In the genomic region with DNA sequence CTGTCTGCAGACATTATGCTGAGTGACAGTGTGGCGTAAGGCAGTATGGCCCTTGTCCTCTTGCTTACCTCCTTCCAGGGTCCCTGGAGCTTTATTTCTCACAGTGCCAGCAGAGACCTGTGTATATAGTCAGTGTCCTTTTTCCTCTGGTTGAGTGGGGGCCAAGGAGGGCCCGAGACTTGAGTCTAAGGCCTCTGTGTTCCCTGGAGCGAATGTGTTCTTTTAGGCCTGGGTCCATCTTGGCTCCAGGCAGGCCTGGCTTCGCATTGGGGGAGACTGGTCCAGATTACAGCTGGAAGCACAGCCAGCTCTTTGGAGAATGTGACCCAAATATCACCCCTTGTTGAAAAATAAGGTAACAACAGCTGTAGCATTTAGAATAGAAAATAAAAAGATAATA, we compare ENCODE assay signal across 14 cellular contexts. TPM values are rescaled to one million over a fixed set of nuclear protein-coding genes. Genes with fewer than 3 reads are reported as not detected.
DNase-seq lines count a peak whose midpoint lies in the region; ATAC-seq, FAIRE-seq and TF ChIP-seq lines count a peak whose summit lies in the region.
"Had no signal": no experiment of that assay in that cellular context is flagged by ENCODE, and none has a peak within 500 bp of the region (broad histone marks: within the 10 kb centered on the region; RNA-seq: fewer than 3 reads in every experiment).

No MANE protein-coding gene starts in this region.

- H3K4me2 ChIP-seq in HepG2 (ENCODE audit: low read depth, low read length) (no peak overlapping the region), parathyroid adenoma (ENCODE audit: low read length) (no peak overlapping the region)

- TF ChIP-seq POLR2A in HepG2 (IDR thresholded peaks at IDR 0.05; ENCODE audit: insufficient read depth in 1 of 2, low read depth in 2 of 2, low read length in 2 of 2) (no peak), vagina (IDR thresholded peaks at IDR 0.05) (no peak)

- H3K79me2 ChIP-seq in HepG2 (ENCODE audit: insufficient read depth, low read length) (no peaks in the 10 kb centered on the region), parathyroid adenoma (peaks cover 32% of the 10 kb centered on the region)

- no peaks in the 10 kb centered on the region for H4K20me1 ChIP-seq in HepG2 (ENCODE audit: insufficient read depth, low read length)

- H3K9me3 ChIP-seq in liver (ENCODE audit: control insufficient read depth in 4 of 4, low read length in 3 of 4) (no peaks in the 10 kb centered on the region), HepG2 (ENCODE audit: low read length) (no peaks in the 10 kb centered on the region), parathyroid adenoma (ENCODE audit: control insufficient read depth, low read length) (no peaks in the 10 kb centered on the region), vagina (no peaks in the 10 kb centered on the region)
- H3K9me3 ChIP-seq: mucosa of descending colon had no signal

- H3K4me1 ChIP-seq in liver (ENCODE audit: control insufficient read depth in 4 of 4, insufficient read depth in 4 of 4, low read length in 3 of 4), result peaks cover 12 to 42% (median 26%) of the 10 kb centered on the region in 4 donors
- H3K4me1 ChIP-seq in HepG2 (ENCODE audit: insufficient read depth, low read length), result peaks cover 97% of the 10 kb centered on the region
- H3K4me1 ChIP-seq in parathyroid adenoma, result peaks cover 8% of the 10 kb centered on the region
- H3K4me1 ChIP-seq in vagina, result peaks cover 73% of the 10 kb centered on the region

- no peak overlapping the region for H2AFZ ChIP-seq in HepG2 (ENCODE audit: low read length)
- no peak overlapping the region for H2AFZ ChIP-seq in parathyroid adenoma

- TF ChIP-seq EP300 in HepG2 (IDR thresholded peaks at IDR 0.05; ENCODE audit: low read depth in 2 of 2, low read length in 2 of 2) (no peak), HepG2 (CRISPR knock-in tag; IDR thresholded peaks at IDR 0.05; ENCODE audit: borderline replicate concordance) (no peak)

- in situ Hi-C loops in HepG2 (cut with HindIII; ENCODE audit: extremely low pct_ligation_motif_present, low pct_unique_long_range_greater_than_20kb), result no loop called here

- H3K4me3 ChIP-seq in liver (ENCODE audit: low read depth in 1 of 3, low read length in 3 of 3) (no peak overlapping the region), HepG2 (replicated peaks in 1 of 3; ENCODE audit: insufficient read depth in 1 of 3, low read depth in 2 of 3, low read length in 3 of 3) (no peak overlapping the region), parathyroid adenoma (ENCODE audit: low read depth, low read length) (no peak overlapping the region), vagina (no peak overlapping the region)
- H3K4me3 ChIP-seq: mucosa of descending colon had no signal

- DNase-seq in HepG2 (ENCODE audit: low spot score) (no peak), vagina (ENCODE audit: extremely low spot score in 2 of 2) (no peak), kidney glomerular epithelial cell (lab: John Stamatoyannopoulos, UW) (no peak)
- DNase-seq: activated CD4-positive, alpha-beta T cell treated with anti-CD3 and anti-CD28 coated beads, Interleukin-2, amount 10 ng/mL, durations not matched to agents 7 days and 5 days; activated gamma-delta T cell; mucosa of descending colon; NCI-H1436; NCI-H526 treated with DMSO at 0.1 percent for 48 hours had no signal

- H3K27me3 ChIP-seq in liver (ENCODE audit: control insufficient read depth in 4 of 4, insufficient read depth in 4 of 4, low read length in 3 of 4), result no peaks in the 10 kb centered on the region
- H3K27me3 ChIP-seq in HepG2 (ENCODE audit: control insufficient read depth in 1 of 2, insufficient read depth in 2 of 2, low read length in 2 of 2), result no peaks in the 10 kb centered on the region
- H3K27me3 ChIP-seq in parathyroid adenoma (ENCODE audit: control insufficient read depth, insufficient read depth, low read length), result no peaks in the 10 kb centered on the region
- no peaks in the 10 kb centered on the region for H3K27me3 ChIP-seq in vagina

- no peak for ATAC-seq in HepG2
- no peak for ATAC-seq in GM18867 (IDR thresholded peaks at IDR 0.05; ENCODE audit: unreplicated experiment)
- ATAC-seq: mucosa of descending colon had no signal

- no peak for TF ChIP-seq RAD21 in liver (IDR thresholded peaks at IDR 0.05)
- TF ChIP-seq RAD21 in HepG2 (CRISPR knock-in tag; IDR thresholded peaks at IDR 0.05), result no peak

- 88% methylated on average over 4 of the region's 4 CpGs for WGBS in liver
- WGBS in HepG2 (ENCODE audit: low lambda C conversion rate), result 87% methylated on average over 4 of the region's 4 CpGs

- no peak overlapping the region for H3K9ac ChIP-seq in liver (ENCODE audit: low read depth in 1 of 2, low read length in 2 of 2)
- no peak overlapping the region for H3K9ac ChIP-seq in HepG2 (ENCODE audit: insufficient read depth, low read depth, low read length)
- H3K9ac ChIP-seq in parathyroid adenoma, result no peak overlapping the region

- no peak for TF ChIP-seq CTCF in liver (IDR thresholded peaks at IDR 0.05; ENCODE audit: low read depth, low read length, missing input control)
- TF ChIP-seq CTCF in HepG2 (CRISPR knock-in tag; IDR thresholded peaks at IDR 0.05), result no peak
- no peak for TF ChIP-seq CTCF in parathyroid adenoma (IDR thresholded peaks at IDR 0.05)
- no peak for TF ChIP-seq CTCF in vagina (IDR thresholded peaks at IDR 0.05)

- no peak for FAIRE-seq in HepG2 (lab: Jason Lieb, UNC)
- FAIRE-seq: bronchial epithelial cell, RCC 7860 had no signal

- POLR2A ChIA-PET in HepG2 (lab: Yijun Ruan, JAX), result interaction anchor here (22.7 to 25.9 kb wide), 2 partner anchors 16 to 31 kb away, joined by 645 to 795 read pairs; a partner anchor contains a TSS

- peak overlapping the region; percentile 53 to 74 for H3K27ac ChIP-seq in liver (ENCODE audit: low read depth in 1 of 2, low read length in 2 of 2)
- no peak overlapping the region for H3K27ac ChIP-seq in HepG2 (ENCODE audit: extremely low read length, insufficient read depth, low read length)
- peak overlapping the region; percentile 69 for H3K27ac ChIP-seq in parathyroid adenoma
- H3K27ac ChIP-seq in vagina, result peak overlapping the region; percentile 28

- H3K36me3 ChIP-seq in liver (ENCODE audit: control insufficient read depth in 4 of 4, insufficient read depth in 3 of 4, low read depth in 1 of 4, low read length in 3 of 4) (no peaks in the 10 kb centered on the region), HepG2 (replicated peaks in 1 of 2; ENCODE audit: control insufficient read depth in 1 of 2, insufficient read depth in 2 of 2, low read length in 2 of 2) (no peaks in the 10 kb centered on the region), parathyroid adenoma (ENCODE audit: control insufficient read depth, insufficient read depth, low read length) (no peaks in the 10 kb centered on the region), vagina (no peaks in the 10 kb centered on the region)

- CTCF ChIA-PET in HepG2 (lab: Yijun Ruan, JAX; ENCODE audit: low intra/inter-chr PET ratio, low total read pairs), result no interaction called here

- intact Hi-C loops in HepG2 (cut with micrococcal nuclease; ENCODE audit: unreplicated experiment), result no loop called here
- intact Hi-C loops in vagina (cut with DNase I), result no loop called here

- BruUV-seq in HepG2 (replicated peaks; lab: Mats Ljungman, UMichigan), result no TSS peak

RNA-seq across cellular contexts. Expression of a gene that starts 4.9 kb away (rescaled TPM):
- total RNA-seq in liver (10 to 100 TPM in 1 of 2 donors, 1 to 10 TPM in 1; 9.7 to 11.3 TPM), HepG2 (2016; rRNA removed; fragmentation: Illumina TruSeq; extraction: Trizol) (7.2 and 9.0 TPM in 2 replicates), vagina (42.5 TPM)
- polyA plus RNA-seq in liver (10 to 100 TPM; 69.1 to 74.6 TPM), HepG2 (2011; rRNA removed) (56.7 and 68.6 TPM in 2 replicates)
- 13.9 and 18.3 TPM in 2 replicates for total RNA-seq in HepG2 (2016; cell fraction: cytosol; rRNA removed; fragmentation: Illumina TruSeq; extraction: Trizol; ENCODE audit: low read depth)
- 7.1 and 9.2 TPM in 2 replicates for total RNA-seq in HepG2 (2016; cell fraction: insoluble cytoplasmic fraction; rRNA removed; fragmentation: Illumina TruSeq; extraction: Trizol)
- total RNA-seq in HepG2 (2016; cell fraction: membrane; rRNA removed; fragmentation: Illumina TruSeq; extraction: Trizol), result 12.5 and 15.9 TPM in 2 replicates
- 3.2 and 4.0 TPM in 2 replicates for total RNA-seq in HepG2 (2016; cell fraction: nucleus; rRNA removed; fragmentation: Illumina TruSeq; extraction: Trizol)
- 87.7 and 90.8 TPM in 2 replicates for polyA plus RNA-seq in HepG2 (2011; cell fraction: cytosol; rRNA removed)
- 35.8 and 44.7 TPM in 2 replicates for polyA plus RNA-seq in HepG2 (2011; cell fraction: nucleus; rRNA removed)
- 39.4 and 46.3 TPM in 2 replicates for polyA plus RNA-seq in HepG2 (2012)
- polyA plus RNA-seq in HepG2 (2016; cell fraction: cytosol; fragmentation: Illumina TruSeq; extraction: Trizol; ENCODE audit: low read depth), result 27.3 and 33.3 TPM in 2 replicates
- polyA plus RNA-seq in HepG2 (2016; cell fraction: insoluble cytoplasmic fraction; fragmentation: Illumina TruSeq; extraction: Trizol; ENCODE audit: low read depth), result 20.9 and 22.2 TPM in 2 replicates
- 21.7 and 27.9 TPM in 2 replicates for polyA plus RNA-seq in HepG2 (2016; cell fraction: membrane; fragmentation: Illumina TruSeq; extraction: Trizol; ENCODE audit: low read depth)
- 11.7 and 13.5 TPM in 2 replicates for polyA plus RNA-seq in HepG2 (2016; cell fraction: nucleus; fragmentation: Illumina TruSeq; extraction: Trizol; ENCODE audit: insufficient read depth, low read depth)
- polyA minus RNA-seq in HepG2 (2011; rRNA and poly(A)+ RNA removed; ENCODE audit: low replicate concordance), result 5.5 and 44.4 TPM in 2 replicates
- polyA minus RNA-seq in HepG2 (2011; cell fraction: cytosol; rRNA and poly(A)+ RNA removed), result 7.3 and 9.1 TPM in 2 replicates
- polyA minus RNA-seq in HepG2 (2011; cell fraction: nucleus; rRNA and poly(A)+ RNA removed), result 2.0 and 4.9 TPM in 2 replicates

RNA-seq across cellular contexts. Expression of a gene that starts 6.4 kb away (rescaled TPM):
- 100 to 1,000 TPM; 101 to 108 TPM for total RNA-seq in liver
- polyA plus RNA-seq in liver, result 100 to 1,000 TPM; 120 to 195 TPM
- total RNA-seq in HepG2 (2016; rRNA removed; fragmentation: Illumina TruSeq; extraction: Trizol), result 224 and 234 TPM in 2 replicates
- total RNA-seq in HepG2 (2016; cell fraction: cytosol; rRNA removed; fragmentation: Illumina TruSeq; extraction: Trizol; ENCODE audit: low read depth), result 68.8 and 79.7 TPM in 2 replicates
- total RNA-seq in HepG2 (2016; cell fraction: insoluble cytoplasmic fraction; rRNA removed; fragmentation: Illumina TruSeq; extraction: Trizol), result 237 and 239 TPM in 2 replicates
- total RNA-seq in HepG2 (2016; cell fraction: membrane; rRNA removed; fragmentation: Illumina TruSeq; extraction: Trizol), result 60.8 and 63.4 TPM in 2 replicates
- total RNA-seq in HepG2 (2016; cell fraction: nucleus; rRNA removed; fragmentation: Illumina TruSeq; extraction: Trizol), result 99.4 and 107 TPM in 2 replicates
- 578 and 594 TPM in 2 replicates for polyA plus RNA-seq in HepG2 (2011; rRNA removed)
- polyA plus RNA-seq in HepG2 (2011; cell fraction: cytosol; rRNA removed), result 700 and 712 TPM in 2 replicates
- polyA plus RNA-seq in HepG2 (2011; cell fraction: nucleus; rRNA removed), result 285 and 326 TPM in 2 replicates
- 240 and 307 TPM in 2 replicates for polyA plus RNA-seq in HepG2 (2012)
- polyA plus RNA-seq in HepG2 (2016; cell fraction: cytosol; fragmentation: Illumina TruSeq; extraction: Trizol; ENCODE audit: low read depth), result 54.1 and 54.2 TPM in 2 replicates
- 189 and 200 TPM in 2 replicates for polyA plus RNA-seq in HepG2 (2016; cell fraction: insoluble cytoplasmic fraction; fragmentation: Illumina TruSeq; extraction: Trizol; ENCODE audit: low read depth)
- polyA plus RNA-seq in HepG2 (2016; cell fraction: membrane; fragmentation: Illumina TruSeq; extraction: Trizol; ENCODE audit: low read depth), result 43.8 and 45.1 TPM in 2 replicates
- 124 and 147 TPM in 2 replicates for polyA plus RNA-seq in HepG2 (2016; cell fraction: nucleus; fragmentation: Illumina TruSeq; extraction: Trizol; ENCODE audit: insufficient read depth, low read depth)
- polyA minus RNA-seq in HepG2 (2011; rRNA and poly(A)+ RNA removed; ENCODE audit: low replicate concordance), result 200 and 300 TPM in 2 replicates
- polyA minus RNA-seq in HepG2 (2011; cell fraction: cytosol; rRNA and poly(A)+ RNA removed), result 65.6 and 78.5 TPM in 2 replicates
- polyA minus RNA-seq in HepG2 (2011; cell fraction: nucleus; rRNA and poly(A)+ RNA removed), result 59.9 and 82.9 TPM in 2 replicates
- 107 TPM for total RNA-seq in vagina

RNA-seq across cellular contexts. Expression of a gene that starts 11.8 kb away (rescaled TPM):
- 10 to 100 TPM; 29.2 to 50.8 TPM for total RNA-seq in liver
- polyA plus RNA-seq in liver, result 100 to 1,000 TPM; 108 to 140 TPM
- 83.3 and 97.0 TPM in 2 replicates for total RNA-seq in HepG2 (2016; rRNA removed; fragmentation: Illumina TruSeq; extraction: Trizol)
- total RNA-seq in HepG2 (2016; cell fraction: cytosol; rRNA removed; fragmentation: Illumina TruSeq; extraction: Trizol; ENCODE audit: low read depth), result 33.0 and 34.9 TPM in 2 replicates
- total RNA-seq in HepG2 (2016; cell fraction: insoluble cytoplasmic fraction; rRNA removed; fragmentation: Illumina TruSeq; extraction: Trizol), result 91.8 and 96.6 TPM in 2 replicates
- 38.7 and 40.7 TPM in 2 replicates for total RNA-seq in HepG2 (2016; cell fraction: membrane; rRNA removed; fragmentation: Illumina TruSeq; extraction: Trizol)
- 36.3 and 40.3 TPM in 2 replicates for total RNA-seq in HepG2 (2016; cell fraction: nucleus; rRNA removed; fragmentation: Illumina TruSeq; extraction: Trizol)
- 151 and 157 TPM in 2 replicates for polyA plus RNA-seq in HepG2 (2011; rRNA removed)
- polyA plus RNA-seq in HepG2 (2011; cell fraction: cytosol; rRNA removed), result 149 and 196 TPM in 2 replicates
- polyA plus RNA-seq in HepG2 (2011; cell fraction: nucleus; rRNA removed), result 67.9 and 94.0 TPM in 2 replicates
- 146 and 149 TPM in 2 replicates for polyA plus RNA-seq in HepG2 (2012)
- 45.1 and 52.0 TPM in 2 replicates for polyA plus RNA-seq in HepG2 (2016; cell fraction: cytosol; fragmentation: Illumina TruSeq; extraction: Trizol; ENCODE audit: low read depth)
- 141 and 157 TPM in 2 replicates for polyA plus RNA-seq in HepG2 (2016; cell fraction: insoluble cytoplasmic fraction; fragmentation: Illumina TruSeq; extraction: Trizol; ENCODE audit: low read depth)
- polyA plus RNA-seq in HepG2 (2016; cell fraction: membrane; fragmentation: Illumina TruSeq; extraction: Trizol; ENCODE audit: low read depth), result 48.0 and 51.7 TPM in 2 replicates
- polyA plus RNA-seq in HepG2 (2016; cell fraction: nucleus; fragmentation: Illumina TruSeq; extraction: Trizol; ENCODE audit: insufficient read depth, low read depth), result 89.3 and 90.1 TPM in 2 replicates
- 33.8 and 60.6 TPM in 2 replicates for polyA minus RNA-seq in HepG2 (2011; rRNA and poly(A)+ RNA removed; ENCODE audit: low replicate concordance)
- 17.8 and 20.1 TPM in 2 replicates for polyA minus RNA-seq in HepG2 (2011; cell fraction: cytosol; rRNA and poly(A)+ RNA removed)
- polyA minus RNA-seq in HepG2 (2011; cell fraction: nucleus; rRNA and poly(A)+ RNA removed), result 16.2 and 24.6 TPM in 2 replicates
- 46.2 TPM for total RNA-seq in vagina
- total RNA-seq: A673 had no signal

RNA-seq across cellular contexts. Expression of a gene that starts 13.3 kb away (rescaled TPM):
- total RNA-seq in liver, result 10 to 100 TPM; 13.1 to 18.5 TPM
- 10 to 100 TPM; 30.7 to 32.5 TPM for polyA plus RNA-seq in liver
- 24.0 and 30.1 TPM in 2 replicates for total RNA-seq in HepG2 (2016; rRNA removed; fragmentation: Illumina TruSeq; extraction: Trizol)
- 24.1 and 32.5 TPM in 2 replicates for total RNA-seq in HepG2 (2016; cell fraction: cytosol; rRNA removed; fragmentation: Illumina TruSeq; extraction: Trizol; ENCODE audit: low read depth)
- 20.6 and 30.6 TPM in 2 replicates for total RNA-seq in HepG2 (2016; cell fraction: insoluble cytoplasmic fraction; rRNA removed; fragmentation: Illumina TruSeq; extraction: Trizol)
- 35.6 and 42.7 TPM in 2 replicates for total RNA-seq in HepG2 (2016; cell fraction: membrane; rRNA removed; fragmentation: Illumina TruSeq; extraction: Trizol)
- 27.9 and 33.6 TPM in 2 replicates for total RNA-seq in HepG2 (2016; cell fraction: nucleus; rRNA removed; fragmentation: Illumina TruSeq; extraction: Trizol)
- polyA plus RNA-seq in HepG2 (2011; rRNA removed), result 70.4 and 111 TPM in 2 replicates
- polyA plus RNA-seq in HepG2 (2011; cell fraction: cytosol; rRNA removed), result 56.0 and 56.1 TPM in 2 replicates
- polyA plus RNA-seq in HepG2 (2011; cell fraction: nucleus; rRNA removed), result 277 and 295 TPM in 2 replicates
- polyA plus RNA-seq in HepG2 (2012), result 57.6 and 80.5 TPM in 2 replicates
- 35.9 and 45.2 TPM in 2 replicates for polyA plus RNA-seq in HepG2 (2016; cell fraction: cytosol; fragmentation: Illumina TruSeq; extraction: Trizol; ENCODE audit: low read depth)
- polyA plus RNA-seq in HepG2 (2016; cell fraction: insoluble cytoplasmic fraction; fragmentation: Illumina TruSeq; extraction: Trizol; ENCODE audit: low read depth), result 34.2 and 35.6 TPM in 2 replicates
- polyA plus RNA-seq in HepG2 (2016; cell fraction: membrane; fragmentation: Illumina TruSeq; extraction: Trizol; ENCODE audit: low read depth), result 43.2 and 51.3 TPM in 2 replicates
- polyA plus RNA-seq in HepG2 (2016; cell fraction: nucleus; fragmentation: Illumina TruSeq; extraction: Trizol; ENCODE audit: insufficient read depth, low read depth), result 83.8 and 85.6 TPM in 2 replicates
- polyA minus RNA-seq in HepG2 (2011; rRNA and poly(A)+ RNA removed; ENCODE audit: low replicate concordance), result 7.2 and 99.4 TPM in 2 replicates
- 17.1 and 21.3 TPM in 2 replicates for polyA minus RNA-seq in HepG2 (2011; cell fraction: cytosol; rRNA and poly(A)+ RNA removed)
- polyA minus RNA-seq in HepG2 (2011; cell fraction: nucleus; rRNA and poly(A)+ RNA removed), result 30.6 and 39.5 TPM in 2 replicates
- total RNA-seq in vagina, result 22.6 TPM

RNA-seq across cellular contexts. Expression of a gene that starts 22.7 kb away (rescaled TPM):
- total RNA-seq in liver (10 to 100 TPM in 1 of 2 donors, 1 to 10 TPM in 1; 7.6 to 13.4 TPM), HepG2 (2016; rRNA removed; fragmentation: Illumina TruSeq; extraction: Trizol) (47.1 and 49.0 TPM in 2 replicates), vagina (12.0 TPM)
- polyA plus RNA-seq in liver (10 to 100 TPM in 1 of 2 donors, 1 to 10 TPM in 1; 9.8 to 20.9 TPM), HepG2 (2011; rRNA removed) (77.4 and 82.8 TPM in 2 replicates)
- 32.5 and 36.5 TPM in 2 replicates for total RNA-seq in HepG2 (2016; cell fraction: cytosol; rRNA removed; fragmentation: Illumina TruSeq; extraction: Trizol; ENCODE audit: low read depth)
- total RNA-seq in HepG2 (2016; cell fraction: insoluble cytoplasmic fraction; rRNA removed; fragmentation: Illumina TruSeq; extraction: Trizol), result 48.7 and 49.6 TPM in 2 replicates
- total RNA-seq in HepG2 (2016; cell fraction: membrane; rRNA removed; fragmentation: Illumina TruSeq; extraction: Trizol), result 64.2 and 67.0 TPM in 2 replicates
- total RNA-seq in HepG2 (2016; cell fraction: nucleus; rRNA removed; fragmentation: Illumina TruSeq; extraction: Trizol), result 33.2 and 34.7 TPM in 2 replicates
- polyA plus RNA-seq in HepG2 (2011; cell fraction: cytosol; rRNA removed), result 32.5 and 38.0 TPM in 2 replicates
- polyA plus RNA-seq in HepG2 (2011; cell fraction: nucleus; rRNA removed), result 55.4 and 70.0 TPM in 2 replicates
- polyA plus RNA-seq in HepG2 (2012), result 42.2 and 51.9 TPM in 2 replicates
- 54.3 and 54.6 TPM in 2 replicates for polyA plus RNA-seq in HepG2 (2016; cell fraction: cytosol; fragmentation: Illumina TruSeq; extraction: Trizol; ENCODE audit: low read depth)
- polyA plus RNA-seq in HepG2 (2016; cell fraction: insoluble cytoplasmic fraction; fragmentation: Illumina TruSeq; extraction: Trizol; ENCODE audit: low read depth), result 56.4 and 59.2 TPM in 2 replicates
- polyA plus RNA-seq in HepG2 (2016; cell fraction: membrane; fragmentation: Illumina TruSeq; extraction: Trizol; ENCODE audit: low read depth), result 69.9 and 70.6 TPM in 2 replicates
- polyA plus RNA-seq in HepG2 (2016; cell fraction: nucleus; fragmentation: Illumina TruSeq; extraction: Trizol; ENCODE audit: insufficient read depth, low read depth), result 76.9 and 78.6 TPM in 2 replicates
- 73.7 and 82.9 TPM in 2 replicates for polyA minus RNA-seq in HepG2 (2011; rRNA and poly(A)+ RNA removed; ENCODE audit: low replicate concordance)
- 34.4 and 42.2 TPM in 2 replicates for polyA minus RNA-seq in HepG2 (2011; cell fraction: cytosol; rRNA and poly(A)+ RNA removed)
- 35.4 and 43.0 TPM in 2 replicates for polyA minus RNA-seq in HepG2 (2011; cell fraction: nucleus; rRNA and poly(A)+ RNA removed)
